In the genomic region with DNA sequence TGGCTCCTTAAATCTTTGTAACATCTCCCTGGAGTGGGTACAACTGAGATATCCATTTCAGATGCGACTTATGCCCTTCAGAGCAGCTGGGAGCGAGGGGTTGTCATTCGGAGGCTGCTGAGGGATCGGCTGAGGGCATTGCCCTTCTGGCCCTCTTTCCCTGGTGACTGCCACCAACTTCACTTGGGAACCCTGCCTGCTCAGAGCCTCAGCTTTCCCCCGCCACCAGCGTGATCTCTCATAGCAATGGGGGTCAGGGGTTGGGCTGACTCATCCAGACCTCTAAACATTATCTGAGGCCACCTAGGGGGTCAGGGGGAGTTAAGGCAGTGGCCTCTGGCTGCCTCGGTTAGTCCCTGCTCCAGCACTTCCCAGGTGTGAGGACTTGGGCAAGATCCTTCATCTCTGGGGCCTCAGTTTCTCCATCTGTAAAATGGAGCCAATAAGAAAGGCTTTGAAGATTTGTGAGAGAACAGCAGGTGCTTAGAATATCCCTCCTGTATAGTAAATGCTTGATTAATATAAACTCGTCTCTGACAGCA, we compare ENCODE assay signal across 1 cellular context.
A peak's percentile ranks its signal among the peaks of the same experiment; 100 is the strongest.
TF ChIP-seq lines count a peak whose summit lies in the region.

No MANE protein-coding gene starts in this region.

TF ChIP-seq in K562, 482 proteins besides CTCF, POLR2A, EP300 and RAD21 (continued from another document):
- TF ChIP-seq ZBTB17 (CRISPR knock-in tag; IDR thresholded peaks at IDR 0.05) = no peak
- no peak for TF ChIP-seq ZNF561 (CRISPR knock-in tag; conservative IDR thresholded peaks at IDR 0.05)
- TF ChIP-seq, protein P1, sequence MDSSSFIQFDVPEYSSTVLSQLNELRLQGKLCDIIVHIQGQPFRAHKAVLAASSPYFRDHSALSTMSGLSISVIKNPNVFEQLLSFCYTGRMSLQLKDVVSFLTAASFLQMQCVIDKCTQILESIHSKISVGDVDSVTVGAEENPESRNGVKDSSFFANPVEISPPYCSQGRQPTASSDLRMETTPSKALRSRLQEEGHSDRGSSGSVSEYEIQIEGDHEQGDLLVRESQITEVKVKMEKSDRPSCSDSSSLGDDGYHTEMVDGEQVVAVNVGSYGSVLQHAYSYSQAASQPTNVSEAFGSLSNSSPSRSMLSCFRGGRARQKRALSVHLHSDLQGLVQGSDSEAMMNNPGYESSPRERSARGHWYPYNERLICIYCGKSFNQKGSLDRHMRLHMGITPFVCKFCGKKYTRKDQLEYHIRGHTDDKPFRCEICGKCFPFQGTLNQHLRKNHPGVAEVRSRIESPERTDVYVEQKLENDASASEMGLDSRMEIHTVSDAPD (CRISPR knock-in tag; IDR thresholded peaks at IDR 0.05) = no peak
- peak; percentile 71 for TF ChIP-seq ZBTB7A (IDR thresholded peaks at IDR 0.05; ENCODE audit: borderline replicate concordance, control insufficient read depth, low read depth, low read length)
- no peak for TF ChIP-seq NR4A1 (CRISPR knock-in tag; IDR thresholded peaks at IDR 0.05)
- no peak for TF ChIP-seq NR4A1 (tag; IDR thresholded peaks at IDR 0.05)
- TF ChIP-seq XRCC4 (IDR thresholded peaks at IDR 0.05; ENCODE audit: extremely low read depth, insufficient read depth, insufficient read length) = no peak
- TF ChIP-seq ZSCAN29 (IDR thresholded peaks at IDR 0.05) = no peak
- TF ChIP-seq CHD4 (IDR thresholded peaks at IDR 0.05; ENCODE audit: insufficient read depth, insufficient replicate concordance, low read depth, low read length, poor library complexity, severe bottlenecking) = peak; percentile 80
- TF ChIP-seq LEF1 (IDR thresholded peaks at IDR 0.05) = 0 out of 2 replicates have a peak, but pooled peaks have one; percentile 22
- no peak for TF ChIP-seq ZNF507 (tag; conservative IDR thresholded peaks at IDR 0.05)
- TF ChIP-seq, protein P2, sequence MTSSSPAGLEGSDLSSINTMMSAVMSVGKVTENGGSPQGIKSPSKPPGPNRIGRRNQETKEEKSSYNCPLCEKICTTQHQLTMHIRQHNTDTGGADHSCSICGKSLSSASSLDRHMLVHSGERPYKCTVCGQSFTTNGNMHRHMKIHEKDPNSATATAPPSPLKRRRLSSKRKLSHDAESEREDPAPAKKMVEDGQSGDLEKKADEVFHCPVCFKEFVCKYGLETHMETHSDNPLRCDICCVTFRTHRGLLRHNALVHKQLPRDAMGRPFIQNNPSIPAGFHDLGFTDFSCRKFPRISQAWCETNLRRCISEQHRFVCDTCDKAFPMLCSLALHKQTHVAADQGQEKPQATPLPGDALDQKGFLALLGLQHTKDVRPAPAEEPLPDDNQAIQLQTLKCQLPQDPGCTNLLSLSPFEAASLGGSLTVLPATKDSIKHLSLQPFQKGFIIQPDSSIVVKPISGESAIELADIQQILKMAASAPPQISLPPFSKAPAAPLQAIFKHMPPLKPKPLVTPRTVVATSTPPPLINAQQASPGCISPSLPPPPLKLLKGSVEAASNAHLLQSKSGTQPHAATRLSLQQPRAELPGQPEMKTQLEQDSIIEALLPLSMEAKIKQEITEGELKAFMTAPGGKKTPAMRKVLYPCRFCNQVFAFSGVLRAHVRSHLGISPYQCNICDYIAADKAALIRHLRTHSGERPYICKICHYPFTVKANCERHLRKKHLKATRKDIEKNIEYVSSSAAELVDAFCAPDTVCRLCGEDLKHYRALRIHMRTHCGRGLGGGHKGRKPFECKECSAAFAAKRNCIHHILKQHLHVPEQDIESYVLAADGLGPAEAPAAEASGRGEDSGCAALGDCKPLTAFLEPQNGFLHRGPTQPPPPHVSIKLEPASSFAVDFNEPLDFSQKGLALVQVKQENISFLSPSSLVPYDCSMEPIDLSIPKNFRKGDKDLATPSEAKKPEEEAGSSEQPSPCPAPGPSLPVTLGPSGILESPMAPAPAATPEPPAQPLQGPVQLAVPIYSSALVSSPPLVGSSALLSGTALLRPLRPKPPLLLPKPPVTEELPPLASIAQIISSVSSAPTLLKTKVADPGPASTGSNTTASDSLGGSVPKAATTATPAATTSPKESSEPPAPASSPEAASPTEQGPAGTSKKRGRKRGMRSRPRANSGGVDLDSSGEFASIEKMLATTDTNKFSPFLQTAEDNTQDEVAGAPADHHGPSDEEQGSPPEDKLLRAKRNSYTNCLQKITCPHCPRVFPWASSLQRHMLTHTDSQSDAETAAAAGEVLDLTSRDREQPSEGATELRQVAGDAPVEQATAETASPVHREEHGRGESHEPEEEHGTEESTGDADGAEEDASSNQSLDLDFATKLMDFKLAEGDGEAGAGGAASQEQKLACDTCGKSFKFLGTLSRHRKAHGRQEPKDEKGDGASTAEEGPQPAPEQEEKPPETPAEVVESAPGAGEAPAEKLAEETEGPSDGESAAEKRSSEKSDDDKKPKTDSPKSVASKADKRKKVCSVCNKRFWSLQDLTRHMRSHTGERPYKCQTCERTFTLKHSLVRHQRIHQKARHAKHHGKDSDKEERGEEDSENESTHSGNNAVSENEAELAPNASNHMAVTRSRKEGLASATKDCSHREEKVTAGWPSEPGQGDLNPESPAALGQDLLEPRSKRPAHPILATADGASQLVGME (CRISPR knock-in tag; IDR thresholded peaks at IDR 0.05) = no peak
- TF ChIP-seq SPI1 (IDR thresholded peaks at IDR 0.05; ENCODE audit: borderline replicate concordance, low read depth, low read length) = no peak
- no peak for TF ChIP-seq PRPF4 (IDR thresholded peaks at IDR 0.05; ENCODE audit: insufficient read depth, low read depth, low read length, poor library complexity, severe bottlenecking)
- peak; percentile 77 to 88 for TF ChIP-seq KDM1A (IDR thresholded peaks at IDR 0.05)
- no peak for TF ChIP-seq CHD1 (IDR thresholded peaks at IDR 0.05; ENCODE audit: low read length)
- no peak for TF ChIP-seq MYBL2 (IDR thresholded peaks at IDR 0.05; ENCODE audit: low read depth)
- no peak for TF ChIP-seq MYBL2 (CRISPR knock-in tag; IDR thresholded peaks at IDR 0.05; ENCODE audit: borderline replicate concordance)
- TF ChIP-seq, protein P3, sequence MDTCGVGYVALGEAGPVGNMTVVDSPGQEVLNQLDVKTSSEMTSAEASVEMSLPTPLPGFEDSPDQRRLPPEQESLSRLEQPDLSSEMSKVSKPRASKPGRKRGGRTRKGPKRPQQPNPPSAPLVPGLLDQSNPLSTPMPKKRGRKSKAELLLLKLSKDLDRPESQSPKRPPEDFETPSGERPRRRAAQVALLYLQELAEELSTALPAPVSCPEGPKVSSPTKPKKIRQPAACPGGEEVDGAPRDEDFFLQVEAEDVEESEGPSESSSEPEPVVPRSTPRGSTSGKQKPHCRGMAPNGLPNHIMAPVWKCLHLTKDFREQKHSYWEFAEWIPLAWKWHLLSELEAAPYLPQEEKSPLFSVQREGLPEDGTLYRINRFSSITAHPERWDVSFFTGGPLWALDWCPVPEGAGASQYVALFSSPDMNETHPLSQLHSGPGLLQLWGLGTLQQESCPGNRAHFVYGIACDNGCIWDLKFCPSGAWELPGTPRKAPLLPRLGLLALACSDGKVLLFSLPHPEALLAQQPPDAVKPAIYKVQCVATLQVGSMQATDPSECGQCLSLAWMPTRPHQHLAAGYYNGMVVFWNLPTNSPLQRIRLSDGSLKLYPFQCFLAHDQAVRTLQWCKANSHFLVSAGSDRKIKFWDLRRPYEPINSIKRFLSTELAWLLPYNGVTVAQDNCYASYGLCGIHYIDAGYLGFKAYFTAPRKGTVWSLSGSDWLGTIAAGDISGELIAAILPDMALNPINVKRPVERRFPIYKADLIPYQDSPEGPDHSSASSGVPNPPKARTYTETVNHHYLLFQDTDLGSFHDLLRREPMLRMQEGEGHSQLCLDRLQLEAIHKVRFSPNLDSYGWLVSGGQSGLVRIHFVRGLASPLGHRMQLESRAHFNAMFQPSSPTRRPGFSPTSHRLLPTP (IDR thresholded peaks at IDR 0.05; ENCODE audit: borderline replicate concordance, extremely low read depth, insufficient read length) = no peak
- TF ChIP-seq, protein P4, sequence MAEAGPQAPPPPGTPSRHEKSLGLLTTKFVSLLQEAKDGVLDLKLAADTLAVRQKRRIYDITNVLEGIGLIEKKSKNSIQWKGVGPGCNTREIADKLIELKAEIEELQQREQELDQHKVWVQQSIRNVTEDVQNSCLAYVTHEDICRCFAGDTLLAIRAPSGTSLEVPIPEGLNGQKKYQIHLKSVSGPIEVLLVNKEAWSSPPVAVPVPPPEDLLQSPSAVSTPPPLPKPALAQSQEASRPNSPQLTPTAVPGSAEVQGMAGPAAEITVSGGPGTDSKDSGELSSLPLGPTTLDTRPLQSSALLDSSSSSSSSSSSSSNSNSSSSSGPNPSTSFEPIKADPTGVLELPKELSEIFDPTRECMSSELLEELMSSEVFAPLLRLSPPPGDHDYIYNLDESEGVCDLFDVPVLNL (CRISPR knock-in tag; IDR thresholded peaks at IDR 0.05; ENCODE audit: low read depth) = no peak
- TF ChIP-seq SNRNP70 (optimal IDR thresholded peaks at IDR 0.05; ENCODE audit: low read depth, low read length) = no peak
- TF ChIP-seq ZNF586 (CRISPR knock-in tag; conservative IDR thresholded peaks at IDR 0.05) = no peak
- TF ChIP-seq CXXC5 (CRISPR knock-in tag; IDR thresholded peaks at IDR 0.05) = no peak
- no peak for TF ChIP-seq ZNF224 (CRISPR knock-in tag; IDR thresholded peaks at IDR 0.05)
TF ChIP-seq in K562: peak in this region for 15.
